Comparison of ENCODE assay signal across 20 cellular contexts in the genomic region with DNA sequence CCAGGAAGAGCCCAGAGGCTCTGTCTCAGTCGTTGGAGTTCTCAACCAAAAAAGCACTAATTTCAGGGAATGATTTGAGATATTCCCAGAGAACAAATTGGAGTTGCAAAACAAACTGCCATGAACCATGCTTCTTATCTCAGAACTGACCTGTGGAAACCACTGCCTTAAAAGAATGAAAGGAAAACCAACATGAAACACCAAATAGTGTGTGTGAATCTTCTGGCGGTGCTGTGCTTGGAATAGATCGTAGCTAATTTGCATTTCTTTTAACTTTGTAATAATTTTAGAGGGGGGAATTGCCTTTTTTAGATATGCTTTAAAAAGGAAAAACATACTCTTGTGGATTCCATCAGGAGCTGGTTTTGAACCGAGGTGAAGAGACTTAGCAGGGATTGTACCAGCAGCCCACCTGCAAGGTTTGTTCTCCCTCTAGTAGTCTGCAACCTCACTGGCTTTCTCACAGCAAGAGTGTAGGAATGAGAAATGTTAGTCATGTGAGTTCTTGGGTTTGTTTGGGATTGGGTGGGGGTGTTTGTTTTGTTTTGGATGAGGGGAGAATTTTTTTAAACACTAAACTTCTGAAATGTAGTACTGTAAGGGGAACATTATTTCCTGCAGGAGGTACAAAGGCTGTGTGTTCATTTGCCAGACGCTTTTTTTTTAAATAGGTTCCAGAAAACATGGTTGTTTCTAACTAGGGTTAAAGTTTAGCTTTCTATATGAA. TPM values are rescaled to one million over a fixed set of nuclear protein-coding genes. Genes with fewer than 3 reads are reported as not detected.
A peak's percentile ranks its signal among the peaks of the same experiment; 100 is the strongest.
DNase-seq lines count a peak whose midpoint lies in the region; ATAC-seq, FAIRE-seq and TF ChIP-seq lines count a peak whose summit lies in the region.
"Had no signal": no experiment of that assay in that cellular context is flagged by ENCODE, and none has a peak within 500 bp of the region (broad histone marks: within the 10 kb centered on the region; RNA-seq: fewer than 3 reads in every experiment).

No MANE protein-coding gene starts in this region.

- TSS peak; percentile 13 for BruUV-seq in endothelial cell of umbilical vein (replicated peaks; lab: Mats Ljungman, UMichigan)

- POLR2A ChIA-PET in endothelial cell of umbilical vein (lab: Charles Lee), result no interaction called here

- no peak for FAIRE-seq in endothelial cell of umbilical vein (lab: Jason Lieb, UNC)
- FAIRE-seq in D721Med (lab: Jason Lieb, UNC), result no peak
- FAIRE-seq: keratinocyte had no signal

- H3K4me3 ChIP-seq in endothelial cell of umbilical vein (replicated peaks in 1 of 3; ENCODE audit: insufficient read depth in 1 of 3, low read depth in 1 of 3, low read length in 3 of 3), result no peak overlapping the region
- peak overlapping the region in 1 of 2 donors; percentile 13 for H3K4me3 ChIP-seq in uterus
- H3K4me3 ChIP-seq: heart left ventricle had no signal

- ATAC-seq in GM19463 (IDR thresholded peaks at IDR 0.05; ENCODE audit: unreplicated experiment) (peak; percentile 48), HG03378 (IDR thresholded peaks at IDR 0.05; ENCODE audit: unreplicated experiment) (peak; percentile 52)
- no peak for ATAC-seq in activated T-helper 17 cell treated with anti-CD3 and anti-CD28 coated beads, Interleukin-2, amount 50 U/mL, for 72 hours (replicated peaks)
- ATAC-seq: activated CD4-positive, alpha-beta T cell treated with anti-CD3 and anti-CD28 coated beads for 36 hours; heart left ventricle; PC-3; sciatic nerve had no signal

- H3K9me1 ChIP-seq in endothelial cell of umbilical vein (replicated peaks; ENCODE audit: control insufficient read depth, extremely low read depth, insufficient read depth, low read length), result no peaks in the 10 kb centered on the region

- intact Hi-C loops in endothelial cell of umbilical vein (cut with micrococcal nuclease), result no loop called here
- intact Hi-C loops in uterus (cut with DNase I; ENCODE audit: low total_unique reads), result no loop called here

- H3K36me3 Mint-ChIP-seq in activated T-helper 17 cell treated with anti-CD3 and anti-CD28 coated beads, Interleukin-2, amount 50 U/mL, for 72 hours (ENCODE audit: low read depth), result peaks cover 26% of the 10 kb centered on the region

- peaks cover 0 to 6% of the 10 kb centered on the region in 2 experiments for H3K36me3 ChIP-seq in endothelial cell of umbilical vein (ENCODE audit: control insufficient read depth in 2 of 2, extremely low read depth in 1 of 2, insufficient read depth in 2 of 2, low read length in 2 of 2)
- no peaks in the 10 kb centered on the region for H3K36me3 ChIP-seq in uterus

- DNase-seq in endothelial cell of umbilical vein (ENCODE audit: low read depth, low spot score) (no peak), uterus (no peak), D721Med (ENCODE audit: insufficient read length, low spot score) (no peak), NCI-H526 (lab: John Stamatoyannopoulos, UW) (no peak)
- DNase-seq: activated CD4-positive, alpha-beta T cell treated with anti-CD3 and anti-CD28 coated beads for 36 hours; activated CD8-positive, alpha-beta memory T cell treated with anti-CD3 and anti-CD28 coated beads, Interleukin-2, amount 50 U/mL, for 48 hours; GOT3; heart left ventricle; midbrain; NCI-H69; PC-3; stimulated activated CD4-positive, alpha-beta T cell treated with anti-CD3 and anti-CD28 coated beads, Interleukin-1b, Interleukin-23, amount 100 ng/mL, for 48 hours; substantia nigra had no signal

- CTCF ChIA-PET in endothelial cell of umbilical vein (lab: Charles Lee), result interaction anchor here (2.0 to 2.4 kb wide), 3 partner anchors 10 to 86 kb away, joined by 5 to 6 read pairs (median 5); no protein-coding TSS in a partner anchor

- no peaks in the 10 kb centered on the region for H3K9me3 Mint-ChIP-seq in activated T-helper 17 cell treated with anti-CD3 and anti-CD28 coated beads, Interleukin-2, amount 50 U/mL, for 72 hours

- dilution Hi-C loops in endothelial cell of umbilical vein (cut with MboI; ENCODE audit: extremely low pct_ligation_motif_present, low sequenced_read_pairs), result no loop called here

- no peak overlapping the region for H3K27ac Mint-ChIP-seq in activated T-helper 17 cell treated with anti-CD3 and anti-CD28 coated beads, Interleukin-2, amount 50 U/mL, for 72 hours
- H3K27ac Mint-ChIP-seq: activated CD4-positive, alpha-beta T cell treated with anti-CD3 and anti-CD28 coated beads for 36 hours; activated naive CD4-positive, alpha-beta T cell treated with anti-CD3 and anti-CD28 coated beads, Interleukin-2, amount 50 U/mL, for 24 hours had no signal

- H3K27me3 ChIP-seq in endothelial cell of umbilical vein (ENCODE audit: control insufficient read depth in 2 of 2, insufficient read depth in 2 of 2, low read length in 2 of 2) (no peaks in the 10 kb centered on the region), uterus (no peaks in the 10 kb centered on the region)
- H3K27me3 ChIP-seq: heart left ventricle had no signal

- TF ChIP-seq POLR2A in endothelial cell of umbilical vein (IDR thresholded peaks at IDR 0.05; ENCODE audit: low read depth, low read length), result no peak
- no peak for TF ChIP-seq POLR2A in uterus (IDR thresholded peaks at IDR 0.05)

- no peak for TF ChIP-seq CTCF in endothelial cell of umbilical vein (IDR thresholded peaks at IDR 0.05; ENCODE audit: extremely low read depth in 1 of 2, insufficient read depth in 1 of 2, low read depth in 1 of 2, low read length in 2 of 2)
- TF ChIP-seq CTCF in uterus (IDR thresholded peaks at IDR 0.05), result no peak
- TF ChIP-seq CTCF in D721Med (IDR thresholded peaks at IDR 0.05; ENCODE audit: insufficient read depth, missing control alignments), result no peak

- H3K9me3 ChIP-seq in endothelial cell of umbilical vein (replicated peaks; ENCODE audit: control insufficient read depth, insufficient read depth, low read length) (no peaks in the 10 kb centered on the region), uterus (no peaks in the 10 kb centered on the region)
- H3K9me3 ChIP-seq: heart left ventricle had no signal

- no peaks in the 10 kb centered on the region for H4K20me1 ChIP-seq in endothelial cell of umbilical vein (replicated peaks; ENCODE audit: control insufficient read depth, extremely low read depth, insufficient read depth, low read length)

- no peak overlapping the region for H2AFZ ChIP-seq in endothelial cell of umbilical vein (ENCODE audit: low read depth, low read length)

- peaks cover 3% of the 10 kb centered on the region for H3K27me3 Mint-ChIP-seq in activated T-helper 17 cell treated with anti-CD3 and anti-CD28 coated beads, Interleukin-2, amount 50 U/mL, for 72 hours
- H3K27me3 Mint-ChIP-seq: activated CD4-positive, alpha-beta T cell treated with anti-CD3 and anti-CD28 coated beads for 36 hours; activated naive CD4-positive, alpha-beta T cell treated with anti-CD3 and anti-CD28 coated beads, Interleukin-2, amount 50 U/mL, for 24 hours had no signal

- no peak overlapping the region for H3K4me3 Mint-ChIP-seq in activated T-helper 17 cell treated with anti-CD3 and anti-CD28 coated beads, Interleukin-2, amount 50 U/mL, for 72 hours
- H3K4me3 Mint-ChIP-seq: activated CD4-positive, alpha-beta T cell treated with anti-CD3 and anti-CD28 coated beads for 36 hours; activated naive CD4-positive, alpha-beta T cell treated with anti-CD3 and anti-CD28 coated beads, Interleukin-2, amount 50 U/mL, for 24 hours had no signal

- H3K4me2 ChIP-seq in endothelial cell of umbilical vein (ENCODE audit: insufficient read depth, low read length), result no peak overlapping the region

- no peak overlapping the region for H3K9ac ChIP-seq in endothelial cell of umbilical vein (replicated peaks; ENCODE audit: extremely low read depth, insufficient read depth, low read length)

- no peak overlapping the region for H3K27ac ChIP-seq in endothelial cell of umbilical vein (ENCODE audit: insufficient read depth, low read depth, low read length)
- H3K27ac ChIP-seq in uterus, result peak overlapping the region; percentile 21 to 24
- H3K27ac ChIP-seq: heart left ventricle had no signal

- no peaks in the 10 kb centered on the region for H3K4me1 ChIP-seq in endothelial cell of umbilical vein (ENCODE audit: control insufficient read depth, extremely low read depth, insufficient read depth, low read length)
- H3K4me1 ChIP-seq in uterus, result peaks cover 0 to 6% of the 10 kb centered on the region in 2 donors

- H3K4me1 Mint-ChIP-seq in activated T-helper 17 cell treated with anti-CD3 and anti-CD28 coated beads, Interleukin-2, amount 50 U/mL, for 72 hours, result no peaks in the 10 kb centered on the region
- H3K4me1 Mint-ChIP-seq: activated CD4-positive, alpha-beta T cell treated with anti-CD3 and anti-CD28 coated beads for 36 hours; activated naive CD4-positive, alpha-beta T cell treated with anti-CD3 and anti-CD28 coated beads, Interleukin-2, amount 50 U/mL, for 24 hours had no signal

- H3K79me2 ChIP-seq in endothelial cell of umbilical vein (ENCODE audit: control insufficient read depth, insufficient read depth, low read length), result no peaks in the 10 kb centered on the region

TF ChIP-seq in endothelial cell of umbilical vein, 7 proteins besides CTCF, POLR2A, EP300 and RAD21:
- TF ChIP-seq, protein P1, sequence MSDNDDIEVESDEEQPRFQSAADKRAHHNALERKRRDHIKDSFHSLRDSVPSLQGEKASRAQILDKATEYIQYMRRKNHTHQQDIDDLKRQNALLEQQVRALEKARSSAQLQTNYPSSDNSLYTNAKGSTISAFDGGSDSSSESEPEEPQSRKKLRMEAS (IDR thresholded peaks at IDR 0.05; ENCODE audit: insufficient read depth, insufficient read length), result no peak
- TF ChIP-seq EZH2 (IDR thresholded peaks at IDR 0.05; ENCODE audit: borderline replicate concordance, low read depth, low read length, severe bottlenecking) (no peak), MYC (IDR thresholded peaks at IDR 0.05; ENCODE audit: low read depth, low read length) (no peak), GATA2 (IDR thresholded peaks at IDR 0.05; ENCODE audit: insufficient read depth, insufficient read length, low read depth, low read length) (no peak), JUN (IDR thresholded peaks at IDR 0.05; ENCODE audit: borderline replicate concordance, insufficient read depth, insufficient read length, low read depth) (no peak), FOS (IDR thresholded peaks at IDR 0.05; ENCODE audit: borderline replicate concordance, insufficient read depth, low read length) (no peak), POLR2AphosphoS5 (IDR thresholded peaks at IDR 0.05; ENCODE audit: insufficient read depth, low read depth, low read length) (no peak)
TF ChIP-seq in endothelial cell of umbilical vein: peak in this region for 0.

RNA-seq across cellular contexts. Expression of a gene that starts 45.7 kb away (rescaled TPM):
- 0.51 TPM in 1 of 2 replicates, not detected in the other for total RNA-seq in endothelial cell of umbilical vein
- polyA plus RNA-seq in endothelial cell of umbilical vein, result 0.15 and 0.16 TPM in 2 replicates
- polyA plus RNA-seq in endothelial cell of umbilical vein (2011; cell fraction: cytosol; rRNA removed), result 0.15 and 0.25 TPM in 2 replicates
- polyA plus RNA-seq in endothelial cell of umbilical vein (2011; cell fraction: nucleus; rRNA removed), result 0.16 and 0.28 TPM in 2 replicates
- not detected in 2 replicates for polyA plus RNA-seq in endothelial cell of umbilical vein (2012)
- 0.23 TPM in 1 of 2 replicates, not detected in the other for polyA minus RNA-seq in endothelial cell of umbilical vein
- not detected for polyA minus RNA-seq in endothelial cell of umbilical vein (2011; cell fraction: cytosol; rRNA and poly(A)+ RNA removed)
- 0.19 TPM in 2 replicates for polyA minus RNA-seq in endothelial cell of umbilical vein (2011; cell fraction: nucleus; rRNA and poly(A)+ RNA removed)
- 100 to 1,000 TPM in 3 of 4 donors, 10 to 100 TPM in 1; 77.8 to 286 (median 142) TPM for total RNA-seq in uterus
- total RNA-seq in activated T-helper 17 cell treated with anti-CD3 and anti-CD28 coated beads, Interleukin-2, amount 50 U/mL, for 72 hours, result not detected
- total RNA-seq: activated CD4-positive, alpha-beta T cell treated with anti-CD3 and anti-CD28 coated beads for 36 hours; G401; PC-3 had no signal
- polyA plus RNA-seq: keratinocyte had no signal

Comparison
In these comparisons a context has a peak if more than half of its experiments do, and no peak if none do; other contexts are left out.
1. RNA of a gene that starts 45.7 kb away (total RNA-seq): 77.8 to 286 TPM in uterus; 0.51 TPM in endothelial cell of umbilical vein and not detected in activated T-helper 17 cell treated with anti-CD3 and anti-CD28 coated beads, Interleukin-2, amount 50 U/mL, for 72 hours; every median in the first group is over 10 times any median in the second.